In genomic region chr5:9054322-9054721, GRCh38 we compare ENCODE assay signal across 17 cellular contexts.
"Had no signal": no experiment of that assay in that cellular context is flagged by ENCODE, and none has a peak within 500 bp of the region (broad histone marks: within the 10 kb centered on the region; RNA-seq: fewer than 3 reads in every experiment).

No MANE protein-coding gene starts in this region.

- H3K9me3 ChIP-seq: left ventricle myocardium inferior, tibial artery had no signal

- H3K27me3 ChIP-seq: hepatocyte, tibial artery had no signal

- H3K4me1 ChIP-seq: parathyroid adenoma had no signal

- ATAC-seq: naive thymus-derived CD8-positive, alpha-beta T cell; right cardiac atrium; stimulated activated naive CD8-positive, alpha-beta T cell treated with anti-CD3 and anti-CD28 coated beads, Interleukin-15, amount 100 ng/mL, for 72 hours had no signal

- H3K36me3 ChIP-seq: left ventricle myocardium inferior, tibial artery had no signal

- H3K4me2 ChIP-seq: hepatocyte had no signal

- H2AFZ ChIP-seq: hepatocyte, parathyroid adenoma had no signal

- FAIRE-seq: frontal cortex had no signal

- H3K27ac ChIP-seq: hepatocyte, left ventricle myocardium inferior, parathyroid adenoma, tibial artery had no signal

- H3K79me2 ChIP-seq: hepatocyte, parathyroid adenoma had no signal

- DNase-seq: activated CD4-positive, alpha-beta memory T cell treated with anti-CD3 and anti-CD28 coated beads, Interleukin-2, amount 10 ng/mL, durations not matched to agents 7 days and 5 days; activated CD4-positive, alpha-beta T cell treated with anti-CD3 and anti-CD28 coated beads, Interleukin-2, amount 10 ng/mL, durations not matched to agents 24 days and 14 days; activated effector memory CD4-positive, alpha-beta T cell treated with anti-CD3 and anti-CD28 coated beads, Interleukin-2, amount 50 U/mL, for 16 hours; activated naive CD4-positive, alpha-beta T cell treated with anti-CD3 and anti-CD28 coated beads, Interleukin-2, amount 10 ng/mL, durations not matched to agents 7 days and 5 days; amygdala; cortex of kidney; endodermal cell; glutamatergic neuron; left ventricle myocardium inferior; naive thymus-derived CD8-positive, alpha-beta T cell; right cardiac atrium; stimulated activated CD4-positive, alpha-beta T cell treated with anti-CD3 and anti-CD28 coated beads, Interleukin-1b, Interleukin-23, amount 100 ng/mL, for 48 hours; stimulated activated naive CD8-positive, alpha-beta T cell treated with anti-CD3 and anti-CD28 coated beads, Interleukin-15, amount 100 ng/mL, for 72 hours; tibial artery had no signal

- H3K4me3 ChIP-seq: hepatocyte, left ventricle myocardium inferior, tibial artery had no signal

- H3K9ac ChIP-seq: parathyroid adenoma had no signal
